Comparison of ENCODE assay signal across 24 cellular contexts in genomic region chr15:94522125-94522524, GRCh38.
"Had no signal": no experiment of that assay in that cellular context is flagged by ENCODE, and none has a peak within 500 bp of the region (broad histone marks: within the 10 kb centered on the region; RNA-seq: fewer than 3 reads in every experiment).

No MANE protein-coding gene starts in this region.

- H3K4me3 ChIP-seq: MG63, SJSA1, SK-N-MC had no signal

- H3K36me3 ChIP-seq: MG63, SJSA1 had no signal

- ATAC-seq: HepG2 had no signal

- H3K4me1 ChIP-seq: SJSA1 had no signal

- H3K27me3 ChIP-seq: MG63, SJSA1 had no signal

- H3K27ac ChIP-seq: SJSA1, SK-N-MC had no signal

- H3K9me3 ChIP-seq: SJSA1 had no signal

- DNase-seq: IMR-90, Karpas-422, KG1, MG63, NCI-H1092, NCI-H1105 treated with DMSO at 0.1 percent for 48 hours, NCI-H1417 treated with DMSO at 0.1 percent for 48 hours, NCI-H146, NCI-H1694 treated with DMSO at 0.1 percent for 48 hours, NCI-H1930, NCI-H2081 treated with DMSO at 0.1 percent for 48 hours, NCI-H2171, NCI-H226, NCI-H446, NCI-H510A, NCI-H524 treated with DMSO at 0.1 percent for 48 hours, NCI-H69, NCI-H774, Right ventricle myocardium superior, RPMI8226, SIG-M5 had no signal
